ENCODE assay signal across 1 cellular context in genomic region chr1:39152923-39153322, GRCh38.
TF ChIP-seq lines count a peak whose summit lies in the region.

No MANE protein-coding gene starts in this region.

TF ChIP-seq in GM23338, 12 proteins besides CTCF, POLR2A, EP300 and RAD21 (continued from another document):
- TF ChIP-seq CREB1 (CRISPR knock-in tag; IDR thresholded peaks at IDR 0.05; ENCODE audit: low read depth) (no peak), JUNB (IDR thresholded peaks at IDR 0.05; ENCODE audit: unreplicated experiment) (no peak), REST (IDR thresholded peaks at IDR 0.05; ENCODE audit: unreplicated experiment) (no peak), EZH2 (IDR thresholded peaks at IDR 0.05; ENCODE audit: low read depth, unreplicated experiment) (no peak), POLR2AphosphoS5 (IDR thresholded peaks at IDR 0.05; ENCODE audit: low read depth) (no peak), EZH2phosphoT487 (IDR thresholded peaks at IDR 0.05; ENCODE audit: unreplicated experiment) (no peak), ZNF331 (CRISPR knock-in tag; IDR thresholded peaks at IDR 0.05; ENCODE audit: low read depth) (no peak), ETS1 (IDR thresholded peaks at IDR 0.05) (no peak)
